Comparison of ENCODE assay signal across 19 cellular contexts in genomic region chr1:114075082-114075481, GRCh38.
DNase-seq lines count a peak whose midpoint lies in the region; ATAC-seq, FAIRE-seq and TF ChIP-seq lines count a peak whose summit lies in the region.
"Had no signal": no experiment of that assay in that cellular context is flagged by ENCODE, and none has a peak within 500 bp of the region (broad histone marks: within the 10 kb centered on the region; RNA-seq: fewer than 3 reads in every experiment).

No MANE protein-coding gene starts in this region.

- 0 out of 2 replicates have a peak, but pooled peaks cover 5% of the 10 kb centered on the region for H3F3A ChIP-seq in MM.1S (ENCODE audit: insufficient read depth, low read length)

- POLR2A ChIA-PET in HepG2 (lab: Yijun Ruan, JAX): no interaction called here

- H3K9ac ChIP-seq in HepG2 (ENCODE audit: insufficient read depth, low read depth, low read length) (no peak overlapping the region), MM.1S (ENCODE audit: low read length) (no peak overlapping the region)

- DNase-seq in HepG2 (ENCODE audit: low spot score) (no peak), right lobe of liver (no peak), MM.1S (no peak), iPS DF 6.9 (ENCODE audit: low read depth, low spot score) (no peak), NCI-H226 (no peak)
- DNase-seq: ACHN, AML-193, DMS 273 treated with DMSO at 0.1 percent for 48 hours, HCEC 1CT, KG1, NCI-H1694, NCI-H524 treated with DMSO at 0.1 percent for 48 hours, PC-9, SJCRH30, T-helper 2 cell had no signal

- CTCF ChIA-PET in HepG2 (lab: Yijun Ruan, JAX; ENCODE audit: low intra/inter-chr PET ratio, low total read pairs): no interaction called here

- peaks cover 24% of the 10 kb centered on the region for H3K27me3 Mint-ChIP-seq in stimulated activated memory B cell treated with anti-CD40 and anti-IgM and Interleukin-4, amounts not matched to agents 10 μg/mL and 1 μg/mL and 100 μg/mL, for 72 hours

- peaks cover 16% of the 10 kb centered on the region for H3K9me3 ChIP-seq in HepG2 (ENCODE audit: low read length)
- H3K9me3 ChIP-seq in right lobe of liver: no peaks in the 10 kb centered on the region
- no peaks in the 10 kb centered on the region for H3K9me3 ChIP-seq in MM.1S (replicated peaks; ENCODE audit: insufficient read depth, low read length)
- H3K9me3 ChIP-seq in iPS DF 6.9 (ENCODE audit: control insufficient read depth, insufficient read depth, low read length): peaks cover 2% of the 10 kb centered on the region

- H3K27me3 ChIP-seq in HepG2 (ENCODE audit: control insufficient read depth in 1 of 2, insufficient read depth in 2 of 2, low read length in 2 of 2): no peaks in the 10 kb centered on the region
- no peaks in the 10 kb centered on the region for H3K27me3 ChIP-seq in right lobe of liver
- H3K27me3 ChIP-seq in MM.1S (replicated peaks; ENCODE audit: insufficient read depth, low read length): no peaks in the 10 kb centered on the region
- no peaks in the 10 kb centered on the region for H3K27me3 ChIP-seq in iPS DF 6.9 (ENCODE audit: control insufficient read depth, insufficient read depth, low read length)
- H3K27me3 ChIP-seq: SJCRH30 had no signal

- H3K36me3 ChIP-seq in HepG2 (replicated peaks in 1 of 2; ENCODE audit: control insufficient read depth in 1 of 2, insufficient read depth in 2 of 2, low read length in 2 of 2): no peaks in the 10 kb centered on the region
- H3K36me3 ChIP-seq in right lobe of liver: no peaks in the 10 kb centered on the region
- no peaks in the 10 kb centered on the region for H3K36me3 ChIP-seq in MM.1S (replicated peaks; ENCODE audit: insufficient read depth, low read length)
- no peaks in the 10 kb centered on the region; the same call in 1 of the 2 replicates for H3K36me3 ChIP-seq in iPS DF 6.9 (ENCODE audit: control insufficient read depth, insufficient read depth, low read length)
- H3K36me3 ChIP-seq: SJCRH30 had no signal

- ATAC-seq in HepG2 (no peak), right lobe of liver (no peak), GM18511 (IDR thresholded peaks at IDR 0.05; ENCODE audit: unreplicated experiment) (no peak)
- ATAC-seq in stimulated activated memory B cell treated with anti-CD40 and anti-IgM and Interleukin-4, amounts not matched to agents 10 μg/mL and 1 μg/mL and 100 μg/mL, for 72 hours: no peak

- H4K20me1 ChIP-seq in HepG2 (ENCODE audit: insufficient read depth, low read length): no peaks in the 10 kb centered on the region
- no peaks in the 10 kb centered on the region for H4K20me1 ChIP-seq in MM.1S (ENCODE audit: insufficient read depth, low read length)

- no peak for TF ChIP-seq POLR2A in HepG2 (IDR thresholded peaks at IDR 0.05; ENCODE audit: insufficient read depth in 1 of 2, low read depth in 2 of 2, low read length in 2 of 2)
- TF ChIP-seq POLR2A in right lobe of liver (IDR thresholded peaks at IDR 0.05): no peak

- 0% methylated on average over 2 of the region's 2 CpGs for WGBS in HepG2 (ENCODE audit: low lambda C conversion rate)
- 57% methylated on average over 2 of the region's 2 CpGs for WGBS in right lobe of liver (ENCODE audit: insufficient coverage, low coverage, low lambda C conversion rate, missing lambda C conversion rate)
- no CpG with 5 or more reads among the region's 2 CpGs for WGBS in iPS DF 6.9 (ENCODE audit: insufficient coverage, insufficient read length)

- in situ Hi-C loops in HepG2 (cut with HindIII; ENCODE audit: extremely low pct_ligation_motif_present, low pct_unique_long_range_greater_than_20kb): no loop called here

- H2AFZ ChIP-seq in HepG2 (ENCODE audit: low read length): no peak overlapping the region
- peak overlapping the region; percentile 53; the same call in 1 of the 2 replicates for H2AFZ ChIP-seq in MM.1S (ENCODE audit: low read length)
- H2AFZ ChIP-seq: PC-9 had no signal

- TF ChIP-seq RAD21 in HepG2 (CRISPR knock-in tag; IDR thresholded peaks at IDR 0.05): no peak

- H3K27ac ChIP-seq in HepG2 (ENCODE audit: extremely low read length, insufficient read depth, low read length) (no peak overlapping the region), right lobe of liver (no peak overlapping the region), MM.1S (ENCODE audit: low read length) (peak overlapping the region; percentile 67; the same call in 1 of the 2 replicates), iPS DF 6.9 (ENCODE audit: low read length) (peak overlapping the region; percentile 95)
- H3K27ac ChIP-seq: HL-60, PC-9, SJCRH30 had no signal

- no peak for TF ChIP-seq CTCF in HepG2 (CRISPR knock-in tag; IDR thresholded peaks at IDR 0.05)
- TF ChIP-seq CTCF in right lobe of liver (IDR thresholded peaks at IDR 0.05): no peak
- no peak for TF ChIP-seq CTCF in MM.1S (IDR thresholded peaks at IDR 0.05; ENCODE audit: low read length)

- H3K4me1 Mint-ChIP-seq in stimulated activated memory B cell treated with anti-CD40 and anti-IgM and Interleukin-4, amounts not matched to agents 10 μg/mL and 1 μg/mL and 100 μg/mL, for 72 hours: peaks cover 6% of the 10 kb centered on the region

- FAIRE-seq in HepG2 (lab: Jason Lieb, UNC): no peak

- no TSS peak for BruUV-seq in HepG2 (replicated peaks; lab: Mats Ljungman, UMichigan)

- H3K36me3 Mint-ChIP-seq in stimulated activated memory B cell treated with anti-CD40 and anti-IgM and Interleukin-4, amounts not matched to agents 10 μg/mL and 1 μg/mL and 100 μg/mL, for 72 hours: no peaks in the 10 kb centered on the region

- H3K9me2 ChIP-seq in MM.1S (replicated peaks; ENCODE audit: insufficient read depth, low read length): no peaks in the 10 kb centered on the region

- no peaks in the 10 kb centered on the region for H3K79me2 ChIP-seq in HepG2 (ENCODE audit: insufficient read depth, low read length)
- H3K79me2 ChIP-seq in MM.1S (ENCODE audit: low read length): no peaks in the 10 kb centered on the region

- H3K4me2 ChIP-seq in HepG2 (ENCODE audit: low read depth, low read length) (no peak overlapping the region), MM.1S (ENCODE audit: low read depth, low read length) (peak overlapping the region; percentile 63; the same call in 1 of the 2 replicates)
- H3K4me2 ChIP-seq: PC-9 had no signal

- peaks cover 3% of the 10 kb centered on the region for H3K9me3 Mint-ChIP-seq in stimulated activated memory B cell treated with anti-CD40 and anti-IgM and Interleukin-4, amounts not matched to agents 10 μg/mL and 1 μg/mL and 100 μg/mL, for 72 hours

- intact Hi-C loops in HepG2 (cut with micrococcal nuclease; ENCODE audit: unreplicated experiment) (no loop called here), right lobe of liver (cut with DNase I) (no loop called here)

- no peak overlapping the region for H3K4me3 Mint-ChIP-seq in stimulated activated memory B cell treated with anti-CD40 and anti-IgM and Interleukin-4, amounts not matched to agents 10 μg/mL and 1 μg/mL and 100 μg/mL, for 72 hours

- H3K27ac Mint-ChIP-seq in stimulated activated memory B cell treated with anti-CD40 and anti-IgM and Interleukin-4, amounts not matched to agents 10 μg/mL and 1 μg/mL and 100 μg/mL, for 72 hours: no peak overlapping the region
- H3K27ac Mint-ChIP-seq: CD14-positive monocyte had no signal

- no peak for TF ChIP-seq EP300 in HepG2 (IDR thresholded peaks at IDR 0.05; ENCODE audit: low read depth in 2 of 2, low read length in 2 of 2)
- TF ChIP-seq EP300 in HepG2 (CRISPR knock-in tag; IDR thresholded peaks at IDR 0.05; ENCODE audit: borderline replicate concordance): no peak

- H3K4me1 ChIP-seq in HepG2 (ENCODE audit: insufficient read depth, low read length) (peaks cover 10% of the 10 kb centered on the region), right lobe of liver (no peaks in the 10 kb centered on the region), MM.1S (ENCODE audit: low read length) (peaks cover 13% of the 10 kb centered on the region; the same call in 1 of the 2 replicates), iPS DF 6.9 (ENCODE audit: control insufficient read depth, insufficient read depth, low read length) (peaks cover 14% of the 10 kb centered on the region)
- H3K4me1 ChIP-seq: SJCRH30 had no signal

- H3K4me3 ChIP-seq in HepG2 (replicated peaks in 1 of 3; ENCODE audit: insufficient read depth in 1 of 3, low read depth in 2 of 3, low read length in 3 of 3) (no peak overlapping the region), right lobe of liver (no peak overlapping the region), MM.1S (ENCODE audit: low read length) (no peak overlapping the region), iPS DF 6.9 (ENCODE audit: low read length) (no peak overlapping the region)
- H3K4me3 ChIP-seq: PC-9, SJCRH30 had no signal

TF ChIP-seq in HepG2, 621 proteins besides CTCF, POLR2A, EP300 and RAD21 (continues in another document):
- no peak for TF ChIP-seq ZNF564 (CRISPR knock-in tag; IDR thresholded peaks at IDR 0.05)

Comparison
In these comparisons a context has a peak if more than half of its experiments do, and no peak if none do; other contexts are left out.
1. H3K27ac ChIP-seq: peak in MM.1S (single experiment) and iPS DF 6.9 (single experiment); none in HepG2 (single experiment) and right lobe of liver (0 of 3).